Comparison of ENCODE assay signal across 12 cellular contexts in genomic region chr3:143294183-143294582, GRCh38.
DNase-seq lines count a peak whose midpoint lies in the region; ATAC-seq and TF ChIP-seq lines count a peak whose summit lies in the region.
"Had no signal": no experiment of that assay in that cellular context is flagged by ENCODE, and none has a peak within 500 bp of the region (broad histone marks: within the 10 kb centered on the region; RNA-seq: fewer than 3 reads in every experiment).

No MANE protein-coding gene starts in this region.

- no peaks in the 10 kb centered on the region for H3K36me3 ChIP-seq in CD8-positive, alpha-beta T cell (ENCODE audit: insufficient read depth, low read length)
- H3K36me3 ChIP-seq in OCI-LY3 (replicated peaks; ENCODE audit: low read depth, low read length), result no peaks in the 10 kb centered on the region
- no peaks in the 10 kb centered on the region for H3K36me3 ChIP-seq in esophagus muscularis mucosa
- H3K36me3 ChIP-seq: tibial nerve had no signal

- no peaks in the 10 kb centered on the region for H3K9me3 Mint-ChIP-seq in CD8-positive, alpha-beta T cell

- no peak overlapping the region for H3K4me3 ChIP-seq in CD8-positive, alpha-beta T cell (ENCODE audit: low read depth, low read length)
- no peak overlapping the region for H3K4me3 ChIP-seq in OCI-LY3 (ENCODE audit: low read length)
- no peak overlapping the region for H3K4me3 ChIP-seq in right cardiac atrium (ENCODE audit: low read length)
- no peak overlapping the region for H3K4me3 ChIP-seq in esophagus muscularis mucosa
- H3K4me3 ChIP-seq: skin epidermis, tibial nerve had no signal

- peak overlapping the region; percentile 50 for H3K27ac Mint-ChIP-seq in CD8-positive, alpha-beta T cell

- no peak for ATAC-seq in CD8-positive, alpha-beta T cell
- ATAC-seq in GM19395 (IDR thresholded peaks at IDR 0.05; ENCODE audit: unreplicated experiment), result peak; percentile 69
- ATAC-seq in HG03066 (IDR thresholded peaks at IDR 0.05; ENCODE audit: low read depth, unreplicated experiment), result peak; percentile 63
- no peak for ATAC-seq in right cardiac atrium
- ATAC-seq: left colon had no signal

- no peak for TF ChIP-seq EP300 in esophagus muscularis mucosa (IDR thresholded peaks at IDR 0.05)

- no peaks in the 10 kb centered on the region for H3K27me3 ChIP-seq in CD8-positive, alpha-beta T cell (ENCODE audit: insufficient read depth, low read length)
- H3K27me3 ChIP-seq in OCI-LY3 (ENCODE audit: low read depth, low read length) (no peaks in the 10 kb centered on the region), right cardiac atrium (ENCODE audit: control insufficient read depth, insufficient read depth) (no peaks in the 10 kb centered on the region), esophagus muscularis mucosa (no peaks in the 10 kb centered on the region)
- H3K27me3 ChIP-seq: tibial nerve had no signal

- H3K4me3 Mint-ChIP-seq in CD8-positive, alpha-beta T cell, result peak overlapping the region; percentile 26

- TF ChIP-seq CTCF in CD8-positive, alpha-beta T cell (IDR thresholded peaks at IDR 0.05), result no peak
- TF ChIP-seq CTCF in OCI-LY3 (IDR thresholded peaks at IDR 0.05; ENCODE audit: low read depth, low read length) (no peak), esophagus muscularis mucosa (IDR thresholded peaks at IDR 0.05) (no peak)

- peaks cover 25% of the 10 kb centered on the region for H3K4me1 Mint-ChIP-seq in CD8-positive, alpha-beta T cell (ENCODE audit: low read depth)

- H4K20me1 ChIP-seq in OCI-LY3 (ENCODE audit: insufficient read depth, low read length), result no peaks in the 10 kb centered on the region

- intact Hi-C loops in CD8-positive, alpha-beta T cell (cut with DNase I, micrococcal nuclease), result no loop called here
- intact Hi-C loops in right cardiac atrium (cut with DNase I), result no loop called here
- intact Hi-C loops in esophagus muscularis mucosa (cut with DNase I), result no loop called here

- H3K4me2 ChIP-seq in OCI-LY3 (ENCODE audit: low read length), result peak overlapping the region; percentile 25; the same call in 1 of the 2 replicates

- H3K27ac ChIP-seq in CD8-positive, alpha-beta T cell (ENCODE audit: low read depth, low read length), result no peak overlapping the region
- H3K27ac ChIP-seq in OCI-LY3 (ENCODE audit: low read length) (no peak overlapping the region), right cardiac atrium (ENCODE audit: low read length) (no peak overlapping the region), esophagus muscularis mucosa (replicated peaks in 1 of 4) (no peak overlapping the region)
- H3K27ac ChIP-seq: skin epidermis, tibial nerve had no signal

- H3K79me2 ChIP-seq in OCI-LY3 (ENCODE audit: low read length), result no peaks in the 10 kb centered on the region

- H3K27me3 Mint-ChIP-seq in CD8-positive, alpha-beta T cell (ENCODE audit: low read depth), result no peaks in the 10 kb centered on the region

- 90% methylated on average over 5 of the region's 5 CpGs for WGBS in right cardiac atrium
- WGBS in esophagus muscularis mucosa, result 96% methylated on average over 5 of the region's 5 CpGs

- no peak for DNase-seq in CD8-positive, alpha-beta T cell
- DNase-seq in dedifferentiated amniotic fluid mesenchymal stem cell (ENCODE audit: extremely low spot score) (no peak), right cardiac atrium (no peak), esophagus muscularis mucosa (ENCODE audit: extremely low spot score) (no peak), NK-92 (lab: John Stamatoyannopoulos, UW; ENCODE audit: unreplicated experiment) (no peak)
- DNase-seq: left colon, NCI-H187 treated with DMSO at 0.1 percent for 48 hours had no signal

- H3K4me1 ChIP-seq in CD8-positive, alpha-beta T cell (ENCODE audit: insufficient read depth, low read length), result no peaks in the 10 kb centered on the region
- H3K4me1 ChIP-seq in OCI-LY3 (ENCODE audit: low read length), result peaks cover 14% of the 10 kb centered on the region
- H3K4me1 ChIP-seq in right cardiac atrium (ENCODE audit: control insufficient read depth, insufficient read depth, low read length), result peaks cover 3% of the 10 kb centered on the region
- H3K4me1 ChIP-seq in esophagus muscularis mucosa, result peaks cover 0 to 5% (median 0%) of the 10 kb centered on the region in 4 donors
- H3K4me1 ChIP-seq: tibial nerve had no signal

- CTCF ChIA-PET in CD8-positive, alpha-beta T cell (lab: Charles Lee), result no interaction called here

- no peaks in the 10 kb centered on the region for H3K36me3 Mint-ChIP-seq in CD8-positive, alpha-beta T cell

- H3K9me3 ChIP-seq in CD8-positive, alpha-beta T cell (ENCODE audit: low read length), result no peaks in the 10 kb centered on the region
- H3K9me3 ChIP-seq in OCI-LY3 (ENCODE audit: insufficient read depth, low read length), result no peaks in the 10 kb centered on the region
- no peaks in the 10 kb centered on the region for H3K9me3 ChIP-seq in right cardiac atrium (ENCODE audit: control insufficient read depth, low read length)
- H3K9me3 ChIP-seq in esophagus muscularis mucosa, result no peaks in the 10 kb centered on the region
- H3K9me3 ChIP-seq: tibial nerve had no signal

- POLR2A ChIA-PET in CD8-positive, alpha-beta T cell (lab: Charles Lee), result interaction anchor here (0.6 kb wide), 1 partner anchor 54 kb away, joined by 3 read pairs; no protein-coding TSS in a partner anchor

- H3K9ac ChIP-seq in OCI-LY3 (ENCODE audit: low read length), result no peak overlapping the region

- no peak overlapping the region for H2AFZ ChIP-seq in OCI-LY3 (ENCODE audit: low read depth, low read length)

- TF ChIP-seq POLR2A in esophagus muscularis mucosa (IDR thresholded peaks at IDR 0.05; ENCODE audit: low read depth), result no peak

Comparison
In these comparisons a context has a peak if more than half of its experiments do, and no peak if none do; other contexts are left out.
1. ATAC-seq: peak in GM19395 (single experiment) and HG03066 (single experiment); none in CD8-positive, alpha-beta T cell (single experiment) and right cardiac atrium (0 of 2).